In genomic region chr7:151080522-151081169, GRCh38 we compare ENCODE assay signal across 8 cellular contexts. TPM values are rescaled to one million over a fixed set of nuclear protein-coding genes. Genes with fewer than 3 reads are reported as not detected.
A peak's percentile ranks its signal among the peaks of the same experiment; 100 is the strongest.
DNase-seq lines count a peak whose midpoint lies in the region; ATAC-seq, FAIRE-seq and TF ChIP-seq lines count a peak whose summit lies in the region.

A gene with protein sequence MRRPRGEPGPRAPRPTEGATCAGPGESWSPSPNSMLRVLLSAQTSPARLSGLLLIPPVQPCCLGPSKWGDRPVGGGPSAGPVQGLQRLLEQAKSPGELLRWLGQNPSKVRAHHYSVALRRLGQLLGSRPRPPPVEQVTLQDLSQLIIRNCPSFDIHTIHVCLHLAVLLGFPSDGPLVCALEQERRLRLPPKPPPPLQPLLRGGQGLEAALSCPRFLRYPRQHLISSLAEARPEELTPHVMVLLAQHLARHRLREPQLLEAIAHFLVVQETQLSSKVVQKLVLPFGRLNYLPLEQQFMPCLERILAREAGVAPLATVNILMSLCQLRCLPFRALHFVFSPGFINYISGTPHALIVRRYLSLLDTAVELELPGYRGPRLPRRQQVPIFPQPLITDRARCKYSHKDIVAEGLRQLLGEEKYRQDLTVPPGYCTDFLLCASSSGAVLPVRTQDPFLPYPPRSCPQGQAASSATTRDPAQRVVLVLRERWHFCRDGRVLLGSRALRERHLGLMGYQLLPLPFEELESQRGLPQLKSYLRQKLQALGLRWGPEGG (minus strand): TSS chr7:151080809. CDS start chr7:151080766, 43 bp downstream.

- H3K9me2 ChIP-seq in SU-DHL-6 (replicated peaks; ENCODE audit: insufficient read depth, low read length) = no peaks in the 10 kb centered on the region

- peak within 1 kb of the TSS; percentile 42 for H2AFZ ChIP-seq in SU-DHL-6 (ENCODE audit: low read depth, low read length, severe bottlenecking)

- peak within 1 kb of the TSS; percentile 69 for H3K4me2 ChIP-seq in SU-DHL-6 (ENCODE audit: low read depth, low read length, poor library complexity, severe bottlenecking)

- no peaks in the 10 kb centered on the region for H3K9me3 Mint-ChIP-seq in activated naive CD8-positive, alpha-beta T cell treated with anti-CD3 and anti-CD28 coated beads for 36 hours

- peaks cover 14% of the 10 kb centered on the region; the same call in 1 of the 2 replicates for H3F3A ChIP-seq in SU-DHL-6 (ENCODE audit: insufficient read depth)

- FAIRE-seq in pancreas (lab: Jason Lieb, UNC) = no peak

- no peaks in the 10 kb centered on the region for H4K20me1 ChIP-seq in SU-DHL-6 (ENCODE audit: low read depth, low read length)

- peak within 1 kb of the TSS; percentile 68 for H3K27ac Mint-ChIP-seq in activated naive CD8-positive, alpha-beta T cell treated with anti-CD3 and anti-CD28 coated beads for 36 hours

- peaks cover 29% of the 10 kb centered on the region for H3K79me2 ChIP-seq in SU-DHL-6 (ENCODE audit: insufficient read depth, low read length)

- H3K4me1 Mint-ChIP-seq in activated naive CD8-positive, alpha-beta T cell treated with anti-CD3 and anti-CD28 coated beads for 36 hours = peaks cover 31% of the 10 kb centered on the region

- H3K27me3 Mint-ChIP-seq in activated naive CD8-positive, alpha-beta T cell treated with anti-CD3 and anti-CD28 coated beads for 36 hours = peaks cover 13% of the 10 kb centered on the region

- H3K4me3 ChIP-seq in SU-DHL-6 (ENCODE audit: insufficient read depth, low read length, poor library complexity, severe bottlenecking) (peak within 1 kb of the TSS; percentile 83), pancreas (peak within 1 kb of the TSS; percentile 90 to 99 (median 94)), thyroid gland (replicated peaks in 1 of 3) (peak within 1 kb of the TSS; percentile 53 to 95 (median 81))

- WGBS in pancreas, 2 donors = 0 to 1% methylated on average over 47 to 66 of the region's 66 CpGs
- 1 to 2% methylated on average over 22 to 28 of the region's 66 CpGs for WGBS in thyroid gland, 2 donors

- H3K27ac ChIP-seq in SU-DHL-6 (ENCODE audit: low read depth, low read length) (peak within 1 kb of the TSS; percentile 62), pancreas (peak within 1 kb of the TSS; percentile 74 to 85 (median 81)), thyroid gland (peak within 1 kb of the TSS; percentile 87 to 94 (median 94))

- TF ChIP-seq CTCF in GM10266 (IDR thresholded peaks at IDR 0.05; ENCODE audit: control insufficient read depth, insufficient read depth, low read depth, missing control alignments) (no peak), SU-DHL-6 (IDR thresholded peaks at IDR 0.05; ENCODE audit: insufficient read depth, low read length, poor library complexity, severe bottlenecking) (no peak), pancreas (IDR thresholded peaks at IDR 0.05) (no peak), thyroid gland (IDR thresholded peaks at IDR 0.05) (no peak)

- H3K4me3 Mint-ChIP-seq in activated naive CD8-positive, alpha-beta T cell treated with anti-CD3 and anti-CD28 coated beads for 36 hours = peak within 1 kb of the TSS; percentile 99

- TF ChIP-seq POLR2A in thyroid gland (IDR thresholded peaks at IDR 0.05) = peak in 1 of 2 donors; percentile 81

- ATAC-seq in HG02623 (IDR thresholded peaks at IDR 0.05; ENCODE audit: unreplicated experiment) (peak; percentile 70), pancreas (peak; percentile 83 to 90 (median 86))

- no peaks in the 10 kb centered on the region for H3K27me3 ChIP-seq in SU-DHL-6 (ENCODE audit: low read length)
- H3K27me3 ChIP-seq in pancreas = no peaks in the 10 kb centered on the region
- H3K27me3 ChIP-seq in thyroid gland = no peaks in the 10 kb centered on the region

- H3K36me3 ChIP-seq in SU-DHL-6 (ENCODE audit: low read length) (no peaks in the 10 kb centered on the region), pancreas (peaks cover 0 to 1% (median 0%) of the 10 kb centered on the region in 3 donors), thyroid gland (peaks cover 0 to 4% of the 10 kb centered on the region in 2 donors)

- peak within 1 kb of the TSS; percentile 82 for H3K9ac ChIP-seq in SU-DHL-6 (ENCODE audit: low read length)

- peaks cover 27 to 37% (median 30%) of the 10 kb centered on the region in 3 donors for H3K4me1 ChIP-seq in pancreas
- peaks cover 29 to 44% of the 10 kb centered on the region in 2 donors for H3K4me1 ChIP-seq in thyroid gland

- H3K9me3 ChIP-seq in SU-DHL-6 (ENCODE audit: insufficient read depth, low read length) = no peaks in the 10 kb centered on the region
- no peaks in the 10 kb centered on the region for H3K9me3 ChIP-seq in pancreas
- no peaks in the 10 kb centered on the region for H3K9me3 ChIP-seq in thyroid gland

- intact Hi-C loops in head of caudate nucleus (cut with DNase I) = loop anchor here (2.0 kb wide), 1 partner anchor 22 kb away; the partner anchor contains the start of gene SLC4A2
- intact Hi-C loops in pancreas (cut with DNase I) = no loop called here
- intact Hi-C loops in thyroid gland (cut with DNase I) = no loop called here

- peak; percentile 99 for DNase-seq in GM10266 (ENCODE audit: extremely low spot score)
- DNase-seq in NCI-H128 (lab: John Stamatoyannopoulos, UW; ENCODE audit: unreplicated experiment) = peak; percentile 69
- peak; percentile 94 for DNase-seq in activated naive CD8-positive, alpha-beta T cell treated with anti-CD3 and anti-CD28 coated beads for 36 hours
- DNase-seq in head of caudate nucleus = peak; percentile 87 to 98 (median 96)
- peak; percentile 88 to 96 (median 92) for DNase-seq in pancreas
- DNase-seq in thyroid gland = peak; percentile 90 to 92

- H3K36me3 Mint-ChIP-seq in activated naive CD8-positive, alpha-beta T cell treated with anti-CD3 and anti-CD28 coated beads for 36 hours = peaks cover 15% of the 10 kb centered on the region

RNA-seq across cellular contexts. Expression of the gene that starts here (rescaled TPM):
- total RNA-seq in activated naive CD8-positive, alpha-beta T cell treated with anti-CD3 and anti-CD28 coated beads for 36 hours = 10 to 100 TPM; 65.9 to 68.7 TPM
- total RNA-seq in pancreas (10 to 100 TPM; 23.5 to 51.1 (median 35.9) TPM), thyroid gland (100 to 1,000 TPM in 1 of 4 donors, 10 to 100 TPM in 3; 71.8 to 114 (median 78.8) TPM)
- polyA plus RNA-seq in pancreas = 100 to 1,000 TPM; 178 to 265 TPM

Comparison
In these comparisons a context has a peak if more than half of its experiments do, and no peak if none do; other contexts are left out.
1. Peak in every context shown above with its lines: DNase-seq, ATAC-seq, H3K4me3 ChIP-seq and H3K27ac ChIP-seq.